ENCODE assay signal across 9 cellular contexts in the genomic region with DNA sequence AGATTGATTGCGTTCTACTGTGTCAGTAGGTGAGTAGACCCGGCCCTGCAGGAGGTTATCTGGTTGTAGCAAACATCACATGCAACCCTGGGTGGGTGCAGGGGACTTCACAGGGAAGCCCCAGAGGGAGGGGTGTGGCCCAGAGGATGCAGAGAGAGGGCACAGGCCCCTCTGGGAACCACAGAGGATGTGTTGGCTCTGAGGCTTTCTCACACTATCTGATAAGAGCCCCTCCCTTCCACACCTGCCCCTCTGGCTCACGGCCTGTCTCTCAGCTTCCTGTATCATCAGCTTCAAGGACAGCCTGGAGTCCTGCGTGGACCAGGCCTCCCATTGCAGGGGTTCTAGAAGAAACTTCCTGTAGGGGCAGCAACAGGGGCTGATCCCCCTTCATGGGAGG.
DNase-seq lines count a peak whose midpoint lies in the region; ATAC-seq, FAIRE-seq and TF ChIP-seq lines count a peak whose summit lies in the region.
"Had no signal": no experiment of that assay in that cellular context is flagged by ENCODE, and none has a peak within 500 bp of the region (broad histone marks: within the 10 kb centered on the region; RNA-seq: fewer than 3 reads in every experiment).

No MANE protein-coding gene starts in this region.

- H3K36me3 ChIP-seq in GM12878 (ENCODE audit: control insufficient read depth in 2 of 2, insufficient read depth in 2 of 2, low read length in 1 of 2) (no peaks in the 10 kb centered on the region; a peak in 2 of 4 replicates), vagina (no peaks in the 10 kb centered on the region), neural progenitor cell (no peaks in the 10 kb centered on the region)

- CTCF ChIA-PET in T-cell (lab: Charles Lee) (interaction anchor here in 1 of 2 donors (0.6 to 1.9 kb wide), 4 partner anchors 38 to 1399 kb away, joined by 3 to 8 read pairs (median 6); no protein-coding TSS in a partner anchor), GM12878 (lab: Yijun Ruan, JAX) (interaction anchor here (0.5 to 2.1 kb wide), 8 partner anchors 18 to 71 kb away, joined by 3 to 7 read pairs (median 4); no protein-coding TSS in a partner anchor)

- in situ Hi-C loops in GM12878 (cut with MboI): no loop called here

- SMC1A ChIA-PET in GM12878 (lab: Charles Lee; ENCODE audit: uncharacterized antibody, unreplicated experiment): interaction anchor here (1.0 to 4.3 kb wide), 12 partner anchors 15 to 67 kb away, joined by 3 to 38 read pairs (median 6); no protein-coding TSS in a partner anchor

- peaks cover 13% of the 10 kb centered on the region for H3K36me3 Mint-ChIP-seq in T-cell
- H3K36me3 Mint-ChIP-seq in neural progenitor cell: no peaks in the 10 kb centered on the region

- H4K20me1 ChIP-seq in GM12878 (ENCODE audit: control insufficient read depth, insufficient read depth) (no peaks in the 10 kb centered on the region), neural progenitor cell (ENCODE audit: low read depth) (no peaks in the 10 kb centered on the region)

- POLR2A ChIA-PET in T-cell (lab: Charles Lee): interaction anchor here in 1 of 2 donors (0.5 to 1.0 kb wide), 2 partner anchors 29 to 33 kb away, joined by 4 to 9 read pairs; no protein-coding TSS in a partner anchor
- POLR2A ChIA-PET in GM12878 (lab: Charles Lee): interaction anchor here (0.7 to 1.5 kb wide), 3 partner anchors 20 to 54 kb away, joined by 4 to 6 read pairs (median 4); no protein-coding TSS in a partner anchor

- H2AFZ ChIP-seq in GM12878 (ENCODE audit: control insufficient read depth, low read depth, low read length) (peak overlapping the region; percentile 41), neural progenitor cell (replicated peaks) (no peak overlapping the region)

- TF ChIP-seq EP300 in GM12878 (IDR thresholded peaks at IDR 0.05; ENCODE audit: borderline replicate concordance in 1 of 2, control insufficient read depth in 1 of 2, low read depth in 2 of 2, low read length in 2 of 2): peak in 1 of 2 experiments; percentile 46; a peak in 1 of 4 replicates

- H3K27me3 ChIP-seq in GM12878 (replicated peaks in 1 of 2; ENCODE audit: control insufficient read depth in 2 of 2, insufficient read depth in 2 of 2, low read length in 1 of 2): no peaks in the 10 kb centered on the region
- no peaks in the 10 kb centered on the region for H3K27me3 ChIP-seq in vagina
- H3K27me3 ChIP-seq in neural progenitor cell: no peaks in the 10 kb centered on the region

- TF ChIP-seq CTCF in GM12878 (IDR thresholded peaks at IDR 0.05 in 2 of 3, conservative IDR thresholded peaks at IDR 0.05 in 1 of 3; ENCODE audit: control insufficient read depth in 2 of 3, extremely low read depth in 1 of 3, insufficient read depth in 1 of 3, low read depth in 3 of 3, low read length in 3 of 3) (no peak), vagina (IDR thresholded peaks at IDR 0.05) (no peak), neural progenitor cell (IDR thresholded peaks at IDR 0.05) (no peak)

- TF ChIP-seq POLR2A in GM12878 (IDR thresholded peaks at IDR 0.05; ENCODE audit: low read depth, low read length): no peak
- TF ChIP-seq POLR2A in vagina (IDR thresholded peaks at IDR 0.05): no peak

- H3K27ac Mint-ChIP-seq in T-cell (peak overlapping the region; percentile 93 to 96), neural progenitor cell (no peak overlapping the region)

- H3K27ac ChIP-seq in GM12878 (ENCODE audit: control insufficient read depth, insufficient read depth) (peak overlapping the region; percentile 41), vagina (peak overlapping the region; percentile 13), neural progenitor cell (no peak overlapping the region)

- peak; percentile 7 to 8 for DNase-seq in stimulated activated CD4-positive, alpha-beta T cell treated with anti-CD3 and anti-CD28 coated beads, Interleukin-12 subunit alpha, Interleukin-12 subunit beta, amount 100 ng/mL, for 24 hours (ENCODE audit: low read depth in 2 of 2)
- DNase-seq in stimulated activated CD4-positive, alpha-beta T cell treated with anti-CD3 and anti-CD28 coated beads, Interleukin-2, amount 100 ng/mL, for 48 hours: no peak
- peak; percentile 69 to 95 (median 85) for DNase-seq in T-cell
- peak; percentile 66 for DNase-seq in GM12878 (ENCODE audit: low read depth, low spot score)
- DNase-seq in vagina (ENCODE audit: extremely low spot score in 2 of 2): no peak
- DNase-seq in neural progenitor cell (ENCODE audit: low spot score): no peak
- no peak for DNase-seq in H4 (ENCODE audit: low spot score)
- no peak for DNase-seq in NOMO-1 treated with DMSO at 0.1 percent for 48 hours (lab: John Stamatoyannopoulos, UW; ENCODE audit: unreplicated experiment)

- H3K4me3 ChIP-seq in GM12878: no peak overlapping the region
- H3K4me3 ChIP-seq in vagina: no peak overlapping the region
- H3K4me3 ChIP-seq in neural progenitor cell: no peak overlapping the region

- H3K4me3 Mint-ChIP-seq in T-cell: peak overlapping the region; percentile 55 to 75 (median 66)
- no peak overlapping the region for H3K4me3 Mint-ChIP-seq in neural progenitor cell

- H3K4me1 ChIP-seq in GM12878 (ENCODE audit: control insufficient read depth, insufficient read depth, low read length) (peaks cover 8% of the 10 kb centered on the region), vagina (peaks cover 5% of the 10 kb centered on the region), neural progenitor cell (no peaks in the 10 kb centered on the region)

- peaks cover 45 to 60% (median 47%) of the 10 kb centered on the region in 3 donors for H3K4me1 Mint-ChIP-seq in T-cell
- no peaks in the 10 kb centered on the region for H3K4me1 Mint-ChIP-seq in neural progenitor cell

- intact Hi-C loops in GM12878 (cut with micrococcal nuclease; ENCODE audit: unreplicated experiment) (loop anchor here (1.0 to 2.0 kb wide), 2 partner anchors 37 to 62 kb away; no protein-coding TSS in a partner anchor), vagina (cut with DNase I) (no loop called here)

- H3K9me3 ChIP-seq in GM12878 (replicated peaks; ENCODE audit: control insufficient read depth, insufficient read depth, low read length) (no peaks in the 10 kb centered on the region; the same call in 2 of the 3 replicates), vagina (no peaks in the 10 kb centered on the region), neural progenitor cell (ENCODE audit: low read depth) (no peaks in the 10 kb centered on the region)

- peak; percentile 95 to 98 (median 96) for ATAC-seq in T-cell (replicated peaks in 1 of 4)
- ATAC-seq in GM12878: peak; percentile 94

- no peak for TF ChIP-seq RAD21 in GM12878 (IDR thresholded peaks at IDR 0.05; ENCODE audit: insufficient read depth, low read depth, low read length)

- FAIRE-seq in GM12878 (lab: Jason Lieb, UNC): no peak
- FAIRE-seq: TTC549 had no signal

- H3K27me3 Mint-ChIP-seq in T-cell (no peaks in the 10 kb centered on the region), neural progenitor cell (ENCODE audit: insufficient read depth, low read depth) (peaks cover 2% of the 10 kb centered on the region)

- no TSS peak for BruUV-seq in GM12878 (replicated peaks; lab: Mats Ljungman, UMichigan)

- RAD21 ChIA-PET in GM12878 (lab: Charles Lee; ENCODE audit: unreplicated experiment): interaction anchor here (1.0 to 3.7 kb wide), 9 partner anchors 19 to 355 kb away, joined by 3 to 38 read pairs (median 9); no protein-coding TSS in a partner anchor

- H3K4me2 ChIP-seq in GM12878 (ENCODE audit: control insufficient read depth, insufficient read depth): peak overlapping the region; percentile 20; the same call in 1 of the 2 replicates
- no peak overlapping the region for H3K4me2 ChIP-seq in neural progenitor cell

- no peaks in the 10 kb centered on the region for H3F3A ChIP-seq in neural progenitor cell (ENCODE audit: low read depth)

- peaks cover 0 to 4% (median 0%) of the 10 kb centered on the region in 3 donors for H3K9me3 Mint-ChIP-seq in T-cell
- no peaks in the 10 kb centered on the region for H3K9me3 Mint-ChIP-seq in neural progenitor cell

- WGBS in GM12878 (ENCODE audit: insufficient coverage, insufficient replicate concordance, low lambda C conversion rate, missing lambda C conversion rate): 27% methylated on average over 4 of the region's 4 CpGs

- H3K9ac ChIP-seq in GM12878 (ENCODE audit: control insufficient read depth, insufficient read depth, low read length) (no peak overlapping the region), neural progenitor cell (no peak overlapping the region)

- no peaks in the 10 kb centered on the region for H3K79me2 ChIP-seq in GM12878 (ENCODE audit: control insufficient read depth, insufficient read depth, low read length)
- no peaks in the 10 kb centered on the region for H3K79me2 ChIP-seq in neural progenitor cell (ENCODE audit: low read depth)

TF ChIP-seq in GM12878, 131 proteins besides CTCF, POLR2A, EP300 and RAD21 (continues in another document):
- TF ChIP-seq BCL3 (IDR thresholded peaks at IDR 0.05; ENCODE audit: borderline replicate concordance, insufficient read depth, low read depth, low read length, poor library complexity, severe bottlenecking) (peak; percentile 27), PKNOX1 (IDR thresholded peaks at IDR 0.05) (peak; percentile 27; the same call in 1 of the 2 replicates), IKZF1 (conservative IDR thresholded peaks at IDR 0.05) (peak; percentile 62)

Comparison
In these comparisons a context has a peak if more than half of its experiments do, and no peak if none do; other contexts are left out.
1. DNase-seq: peak in stimulated activated CD4-positive, alpha-beta T cell treated with anti-CD3 and anti-CD28 coated beads, Interleukin-12 subunit alpha, Interleukin-12 subunit beta, amount 100 ng/mL, for 24 hours (2 of 2), T-cell (34 of 34) and GM12878 (single experiment); none in stimulated activated CD4-positive, alpha-beta T cell treated with anti-CD3 and anti-CD28 coated beads, Interleukin-2, amount 100 ng/mL, for 48 hours (0 of 2), vagina (0 of 2), neural progenitor cell (single experiment), H4 (single experiment) and NOMO-1 treated with DMSO at 0.1 percent for 48 hours (single experiment).